In the genomic region with DNA sequence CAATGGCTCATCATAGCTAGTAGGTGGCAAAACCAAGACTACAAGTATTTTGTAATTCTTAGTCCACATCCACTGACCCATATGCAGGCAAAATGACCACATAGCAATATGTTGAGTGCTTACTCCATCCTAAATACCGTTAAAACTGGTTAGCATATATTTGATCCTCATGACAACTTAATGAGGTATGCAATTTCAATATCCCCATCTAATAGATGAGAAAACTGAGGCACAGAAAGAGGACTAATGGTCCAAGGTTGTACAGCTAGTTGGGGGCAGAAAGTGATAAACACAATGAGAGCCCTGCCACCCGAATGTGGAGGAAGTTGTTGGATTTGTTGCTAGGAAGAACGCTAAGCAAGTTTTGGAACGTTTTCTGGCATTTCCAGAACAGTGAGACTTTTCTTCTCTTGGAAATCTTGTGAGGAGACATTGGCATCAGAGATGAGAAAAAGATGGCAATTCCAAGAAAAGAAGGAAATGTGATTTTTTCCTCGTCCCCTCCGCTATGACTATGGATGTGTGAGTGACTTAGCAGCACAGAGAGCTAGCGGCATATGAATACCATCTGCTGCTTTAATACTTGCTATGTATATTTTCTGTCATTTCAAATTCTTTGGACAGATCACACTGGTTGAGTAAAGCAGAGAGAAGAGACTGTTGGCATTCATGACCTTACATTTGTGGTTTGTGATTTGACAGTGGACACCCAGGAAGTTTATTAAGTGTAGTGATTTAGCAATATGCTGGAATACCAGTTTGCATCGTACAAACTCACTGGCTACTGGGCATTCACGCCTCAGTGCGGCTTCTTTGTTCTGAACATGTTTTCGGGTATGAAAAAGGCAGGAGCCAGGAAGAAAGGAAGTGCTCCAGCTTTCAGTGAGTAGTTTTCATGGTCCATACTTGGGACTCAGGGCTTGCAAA, we compare ENCODE assay signal across 16 cellular contexts.
"Had no signal": no experiment of that assay in that cellular context is flagged by ENCODE, and none has a peak within 500 bp of the region (broad histone marks: within the 10 kb centered on the region; RNA-seq: fewer than 3 reads in every experiment).

No MANE protein-coding gene starts in this region.

- H3K4me1 ChIP-seq: transverse colon had no signal

- H3K27ac ChIP-seq: transverse colon had no signal

- DNase-seq: activated CD4-positive, alpha-beta T cell treated with anti-CD3 and anti-CD28 coated beads, Interleukin-2, amount 10 ng/mL, durations not matched to agents 7 days and 5 days; activated CD8-positive, alpha-beta T cell treated with anti-CD3 and anti-CD28 coated beads, Interleukin-2, amount 10 ng/mL, durations not matched to agents 7 days and 5 days; activated naive CD4-positive, alpha-beta T cell treated with Interleukin-2 at 50 U/mL for 16 hours; activated naive CD8-positive, alpha-beta T cell treated with anti-CD3 and anti-CD28 coated beads, Interleukin-2, amount 10 ng/mL, durations not matched to agents 7 days and 5 days; activated T-cell treated with anti-CD3 and anti-CD28 coated beads, Interleukin-2, amount 50 U/mL, for 24 hours; amygdala; body of pancreas; erythroblast; nephron progenitor cell; stimulated activated naive CD8-positive, alpha-beta T cell treated with anti-CD3 and anti-CD28 coated beads, Interleukin-15, Interleukin-2, amounts not matched to agents 100 U/mL and 50 U/mL, for 24 hours; substantia nigra; transverse colon had no signal

- H3K4me2 ChIP-seq: hepatocyte had no signal

- H3K79me2 ChIP-seq: hepatocyte had no signal

- H3K27me3 ChIP-seq: body of pancreas, hepatocyte, transverse colon had no signal

- H3K36me3 ChIP-seq: transverse colon had no signal

- H3K9me3 ChIP-seq: body of pancreas, transverse colon had no signal

- ATAC-seq: activated CD4-positive, CD25-positive, alpha-beta regulatory T cell treated with anti-CD3 and anti-CD28 coated beads, Interleukin-2, amount 50 U/mL, for 24 hours; activated CD8-positive, alpha-beta T cell treated with anti-CD3 and anti-CD28 coated beads, Interleukin-2, amount 10 ng/mL, durations not matched to agents 7 days and 5 days; body of pancreas; left lobe of liver; stimulated activated naive CD8-positive, alpha-beta T cell treated with anti-CD3 and anti-CD28 coated beads, Interleukin-15, Interleukin-2, amounts not matched to agents 100 U/mL and 50 U/mL, for 24 hours had no signal

- H2AFZ ChIP-seq: hepatocyte had no signal

- H3K4me3 ChIP-seq: body of pancreas, hepatocyte, lung, transverse colon had no signal
